ENCODE assay signal across 1 cellular context in the genomic region with DNA sequence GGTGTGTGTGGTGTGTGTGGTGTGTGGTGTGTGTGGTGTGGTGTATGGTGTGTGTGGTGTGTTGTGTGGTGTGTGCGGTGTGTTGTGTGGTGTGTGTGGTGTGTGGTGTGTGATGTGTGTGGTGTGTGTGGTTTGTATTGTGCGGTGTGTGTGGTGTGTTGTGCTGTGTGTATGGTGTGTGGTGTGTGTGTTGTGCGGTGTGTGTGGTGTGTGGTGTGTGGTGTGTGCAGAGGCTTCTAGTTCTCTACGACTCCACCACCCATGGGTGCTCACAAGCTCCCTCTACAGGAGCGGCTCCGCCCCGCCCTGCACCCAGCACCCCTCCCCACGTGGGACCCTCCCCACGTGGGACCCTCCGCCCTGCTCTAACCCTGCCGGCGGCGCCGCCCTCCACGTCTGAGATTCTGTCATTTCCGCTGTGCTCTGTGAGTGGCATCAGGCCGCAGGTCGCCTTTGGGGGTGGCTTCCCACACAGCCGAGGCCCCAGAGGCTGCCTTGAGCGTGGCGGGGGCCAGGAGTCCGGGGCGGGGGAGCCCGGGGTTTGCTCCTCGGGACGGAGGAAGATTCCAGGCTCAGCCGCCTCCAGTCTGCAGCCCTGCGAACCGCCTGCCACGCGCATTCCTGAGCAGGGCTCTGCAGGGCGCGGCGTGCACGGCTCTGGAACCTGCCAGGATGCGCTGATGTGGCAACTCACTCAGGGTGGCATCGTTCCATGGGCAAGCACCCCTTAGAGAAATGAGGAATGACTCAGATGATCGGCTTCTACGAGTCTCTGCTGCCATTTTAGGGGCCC.
TF ChIP-seq lines count a peak whose summit lies in the region.

No MANE protein-coding gene starts in this region.

TF ChIP-seq in K562, 482 proteins besides CTCF, POLR2A, EP300 and RAD21 (continued from another document):
- TF ChIP-seq, protein P1, sequence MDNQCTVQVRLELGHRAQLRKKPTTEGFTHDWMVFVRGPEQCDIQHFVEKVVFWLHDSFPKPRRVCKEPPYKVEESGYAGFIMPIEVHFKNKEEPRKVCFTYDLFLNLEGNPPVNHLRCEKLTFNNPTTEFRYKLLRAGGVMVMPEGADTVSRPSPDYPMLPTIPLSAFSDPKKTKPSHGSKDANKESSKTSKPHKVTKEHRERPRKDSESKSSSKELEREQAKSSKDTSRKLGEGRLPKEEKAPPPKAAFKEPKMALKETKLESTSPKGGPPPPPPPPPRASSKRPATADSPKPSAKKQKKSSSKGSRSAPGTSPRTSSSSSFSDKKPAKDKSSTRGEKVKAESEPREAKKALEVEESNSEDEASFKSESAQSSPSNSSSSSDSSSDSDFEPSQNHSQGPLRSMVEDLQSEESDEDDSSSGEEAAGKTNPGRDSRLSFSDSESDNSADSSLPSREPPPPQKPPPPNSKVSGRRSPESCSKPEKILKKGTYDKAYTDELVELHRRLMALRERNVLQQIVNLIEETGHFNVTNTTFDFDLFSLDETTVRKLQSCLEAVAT (IDR thresholded peaks at IDR 0.05), result peak in 1 of 2 experiments; percentile 49; a peak in 2 of 4 replicates
- TF ChIP-seq CREBBP (IDR thresholded peaks at IDR 0.05; ENCODE audit: low read depth, low read length), result peak; percentile 51
- TF ChIP-seq ZNF551 (CRISPR knock-in tag; IDR thresholded peaks at IDR 0.05), result no peak
- TF ChIP-seq FOXO4 (CRISPR knock-in tag; IDR thresholded peaks at IDR 0.05), result no peak
- TF ChIP-seq NEUROD1 (IDR thresholded peaks at IDR 0.05; ENCODE audit: borderline replicate concordance, low read depth, low read length, partially characterized antibody), result no peak
- TF ChIP-seq ZNF655 (CRISPR knock-in tag; IDR thresholded peaks at IDR 0.05), result no peak
- no peak for TF ChIP-seq NFIX (CRISPR knock-in tag; IDR thresholded peaks at IDR 0.05; ENCODE audit: low read depth)
- no peak for TF ChIP-seq DNMT1 (IDR thresholded peaks at IDR 0.05)
- no peak for TF ChIP-seq SIRT6 (IDR thresholded peaks at IDR 0.05; ENCODE audit: low read depth, low read length)
- no peak for TF ChIP-seq MAX (CRISPR knock-in tag; IDR thresholded peaks at IDR 0.05)
